ENCODE assay signal across 8 cellular contexts in genomic region chr1:31645274-31645568, GRCh38. TPM values are rescaled to one million over a fixed set of nuclear protein-coding genes. Genes with fewer than 3 reads are reported as not detected.
A peak's percentile ranks its signal among the peaks of the same experiment; 100 is the strongest.
DNase-seq lines count a peak whose midpoint lies in the region; ATAC-seq, FAIRE-seq and TF ChIP-seq lines count a peak whose summit lies in the region.

No MANE protein-coding gene starts in this region.

- H3K36me3 ChIP-seq in HEK293 (ENCODE audit: control insufficient read depth in 2 of 2, insufficient read depth in 1 of 2, low read length in 2 of 2) (peaks cover 0 to 11% of the 10 kb centered on the region in 2 experiments; a peak in 1 of 3 replicates), hepatocyte (replicated peaks; ENCODE audit: insufficient read depth, low read depth) (no peaks in the 10 kb centered on the region), small intestine (ENCODE audit: control insufficient read depth in 2 of 2, insufficient read depth in 2 of 2, low read length in 2 of 2) (no peaks in the 10 kb centered on the region)

- POLR2A ChIA-PET in HEK293 (lab: Yijun Ruan, JAX): interaction anchor here (0.5 to 1.9 kb wide), 17 partner anchors 11 to 620 kb away, joined by 3 to 9 read pairs (median 4); partner anchors contain the start of genes COL16A1, KPNA6, SNRNP40 and ZCCHC17

- H3K9me3 ChIP-seq in HEK293 (ENCODE audit: control insufficient read depth, insufficient read depth, low read depth, low read length) (no peaks in the 10 kb centered on the region), hepatocyte (ENCODE audit: low read depth) (no peaks in the 10 kb centered on the region), small intestine (ENCODE audit: control insufficient read depth, low read depth) (no peaks in the 10 kb centered on the region)

- H4K20me1 ChIP-seq in hepatocyte (ENCODE audit: insufficient read depth, poor library complexity, severe bottlenecking): no peaks in the 10 kb centered on the region

- H3K27ac ChIP-seq in HEK293 (ENCODE audit: extremely low read depth, low read depth, low read length) (peak overlapping the region; percentile 74), hepatocyte (peak overlapping the region; percentile 94), small intestine (ENCODE audit: low read depth in 1 of 2, low read length in 1 of 2) (peak overlapping the region; percentile 82 to 99)

- 1% methylated on average over 11 of the region's 11 CpGs for WGBS in hepatocyte (ENCODE audit: low lambda C conversion rate, missing lambda C conversion rate)
- WGBS in small intestine, 3 donors: 0 to 1% (median 0%) methylated on average over 11 of the region's 11 CpGs

- peaks cover 3% of the 10 kb centered on the region; the same call in 1 of the 2 replicates for H3K4me1 ChIP-seq in HEK293 (ENCODE audit: control insufficient read depth, insufficient read depth, low read length)
- peaks cover 18% of the 10 kb centered on the region for H3K4me1 ChIP-seq in hepatocyte (ENCODE audit: insufficient read depth)
- H3K4me1 ChIP-seq in small intestine (ENCODE audit: control insufficient read depth in 2 of 2, insufficient read depth in 1 of 2, low read depth in 1 of 2, low read length in 1 of 2): peaks cover 0 to 7% of the 10 kb centered on the region in 2 donors

- H3K79me2 ChIP-seq in hepatocyte: peaks cover 49% of the 10 kb centered on the region

- H3K9me2 ChIP-seq in hepatocyte (replicated peaks; ENCODE audit: insufficient read depth): no peaks in the 10 kb centered on the region

- FAIRE-seq in small intestine (lab: Jason Lieb, UNC): no peak

- no peaks in the 10 kb centered on the region for H3K9me3 Mint-ChIP-seq in activated naive CD4-positive, alpha-beta T cell treated with anti-CD3 and anti-CD28 coated beads, Interleukin-2, amount 50 U/mL, for 72 hours

- H3K27me3 ChIP-seq in hepatocyte (no peaks in the 10 kb centered on the region), small intestine (ENCODE audit: control insufficient read depth in 2 of 2, insufficient read depth in 2 of 2, low read length in 2 of 2) (no peaks in the 10 kb centered on the region)

- peak overlapping the region; percentile 76 for H3K4me3 ChIP-seq in HEK293 (ENCODE audit: low read depth, low read length)
- peak overlapping the region; percentile 22 for H3K4me3 ChIP-seq in hepatocyte
- H3K4me3 ChIP-seq in small intestine (ENCODE audit: low read depth in 1 of 2, low read length in 2 of 2): peak overlapping the region; percentile 25 to 80

- H3K36me3 Mint-ChIP-seq in activated naive CD4-positive, alpha-beta T cell treated with anti-CD3 and anti-CD28 coated beads, Interleukin-2, amount 50 U/mL, for 72 hours: peaks cover 0 to 19% of the 10 kb centered on the region in 2 donors

- CTCF ChIA-PET in HEK293 (lab: Yijun Ruan, JAX): interaction anchor here (0.6 to 1.8 kb wide), 6 partner anchors 12 to 319 kb away, joined by 3 to 6 read pairs (median 4); no protein-coding TSS in a partner anchor

- TF ChIP-seq CTCF in HEK293 (tag by site-specific recombination; IDR thresholded peaks at IDR 0.05): no peak
- no peak for TF ChIP-seq CTCF in hepatocyte (IDR thresholded peaks at IDR 0.05; ENCODE audit: poor library complexity)
- TF ChIP-seq CTCF in GM20000 (IDR thresholded peaks at IDR 0.05; ENCODE audit: extremely low read depth, missing control alignments): no peak

- peak overlapping the region; percentile 9 for H2AFZ ChIP-seq in hepatocyte

- peak overlapping the region; percentile 98 to 100 for H3K27ac Mint-ChIP-seq in activated naive CD4-positive, alpha-beta T cell treated with anti-CD3 and anti-CD28 coated beads, Interleukin-2, amount 50 U/mL, for 72 hours

- no peak for DNase-seq in activated naive CD4-positive, alpha-beta T cell treated with anti-CD3 and anti-CD28 coated beads, Interleukin-2, amount 50 U/mL, for 72 hours (ENCODE audit: low spot score in 2 of 2)
- no peak for DNase-seq in hepatocyte (ENCODE audit: low spot score)
- DNase-seq in small intestine: no peak
- no peak for DNase-seq in GM20000 (ENCODE audit: low spot score)
- DNase-seq in midbrain (lab: John Stamatoyannopoulos, UW): no peak

- peak overlapping the region; percentile 83 for H3K4me2 ChIP-seq in hepatocyte

- ATAC-seq in activated naive CD4-positive, alpha-beta T cell treated with anti-CD3 and anti-CD28 coated beads, Interleukin-2, amount 50 U/mL, for 72 hours: no peak
- ATAC-seq in HG03432 (IDR thresholded peaks at IDR 0.05; ENCODE audit: unreplicated experiment) (no peak), GM19351 (IDR thresholded peaks at IDR 0.05; ENCODE audit: unreplicated experiment) (no peak)

TF ChIP-seq in HEK293, 187 proteins besides CTCF, POLR2A, EP300 and RAD21 (continues in another document):
- TF ChIP-seq ZNF654 (tag by site-specific recombination; IDR thresholded peaks at IDR 0.05; ENCODE audit: low read depth) (no peak), ZEB2 (tag by site-specific recombination; IDR thresholded peaks at IDR 0.05) (no peak), ZNF518A (tag by site-specific recombination; conservative IDR thresholded peaks at IDR 0.05; ENCODE audit: low read depth) (no peak), ZNF664 (tag by site-specific recombination; IDR thresholded peaks at IDR 0.05) (no peak), ZNF211 (tag by site-specific recombination; IDR thresholded peaks at IDR 0.05; ENCODE audit: low read depth) (no peak), HIC1 (tag by site-specific recombination; IDR thresholded peaks at IDR 0.05) (no peak)

RNA-seq across cellular contexts. Expression of gene PEF1, which starts 0.5 kb away (rescaled TPM):
- total RNA-seq in activated naive CD4-positive, alpha-beta T cell treated with anti-CD3 and anti-CD28 coated beads, Interleukin-2, amount 50 U/mL, for 72 hours: 10 to 100 TPM; 55.4 to 55.8 TPM
- 70.7 and 85.9 TPM in 2 replicates for total RNA-seq in hepatocyte
- polyA plus RNA-seq in hepatocyte (85.5 and 89.0 TPM in 2 replicates), small intestine (10 to 100 TPM; 55.5 to 72.2 (median 58.9) TPM)

RNA-seq across cellular contexts. Expression of gene HCRTR1, which starts 27.7 kb away (rescaled TPM):
- total RNA-seq in activated naive CD4-positive, alpha-beta T cell treated with anti-CD3 and anti-CD28 coated beads, Interleukin-2, amount 50 U/mL, for 72 hours: not detected
- 0.28 TPM in 1 of 2 replicates, not detected in the other for total RNA-seq in hepatocyte
- polyA plus RNA-seq in hepatocyte (0.68 TPM in 1 of 2 replicates, not detected in the other), small intestine (under 1 TPM in 1 of 3 donors, not detected in 2; 0.06 TPM)

RNA-seq across cellular contexts. Expression of gene COL16A1, which starts 58.6 kb away (rescaled TPM):
- total RNA-seq in activated naive CD4-positive, alpha-beta T cell treated with anti-CD3 and anti-CD28 coated beads, Interleukin-2, amount 50 U/mL, for 72 hours: under 1 TPM in 1 of 2 donors, not detected in 1; 0.21 TPM
- total RNA-seq in hepatocyte: 95.1 and 127 TPM in 2 replicates
- polyA plus RNA-seq in hepatocyte (90.2 and 116 TPM in 2 replicates), small intestine (10 to 100 TPM; 12.3 to 18.1 (median 15.3) TPM)

Comparison
In these comparisons a context has a peak if more than half of its experiments do, and no peak if none do; other contexts are left out.
1. H3K4me3 ChIP-seq: peak in every context shown above with its lines; median percentile 76 in HEK293; 52 in small intestine; 22 in hepatocyte.
2. RNA of gene COL16A1, which starts 58.6 kb away (total RNA-seq): 95.1 to 127 TPM in hepatocyte; 0.21 TPM in activated naive CD4-positive, alpha-beta T cell treated with anti-CD3 and anti-CD28 coated beads, Interleukin-2, amount 50 U/mL, for 72 hours; every median in the first group is over 10 times any median in the second.
3. Peak in every context shown above with its lines, with median percentiles within 50 percentile points of each other: H3K27ac ChIP-seq.